ENCODE assay signal across 18 cellular contexts in genomic region chr2:10523406-10524189, GRCh38.
"Had no signal": no experiment of that assay in that cellular context is flagged by ENCODE, and none has a peak within 500 bp of the region (broad histone marks: within the 10 kb centered on the region; RNA-seq: fewer than 3 reads in every experiment).

No MANE protein-coding gene starts in this region.

- H3K36me3 ChIP-seq: transverse colon, vagina had no signal

- H3K27me3 Mint-ChIP-seq: activated CD4-positive, alpha-beta T cell treated with anti-CD3 and anti-CD28 coated beads, Interleukin-2, amount 10 ng/mL, durations not matched to agents 24 days and 14 days; dendritic cell treated with granulocyte-macrophage colony-stimulating factor and Interleukin-4, amounts not matched to agents 40 ng/mL and 50 ng/mL, for 4 days had no signal

- H3K27ac ChIP-seq: epithelial cell of prostate, parathyroid adenoma, skin epidermis, transverse colon, vagina had no signal

- H2AFZ ChIP-seq: parathyroid adenoma had no signal

- H3K9me3 ChIP-seq: transverse colon, vagina had no signal

- ATAC-seq: activated CD8-positive, alpha-beta T cell treated with anti-CD3 and anti-CD28 coated beads, Interleukin-2, amount 10 ng/mL, durations not matched to agents 7 days and 5 days; effector memory CD8-positive, alpha-beta T cell; WTC11 had no signal

- H3K4me1 ChIP-seq: parathyroid adenoma, transverse colon, vagina had no signal

- DNase-seq: activated CD4-positive, alpha-beta T cell treated with anti-CD3 and anti-CD28 coated beads, Interleukin-2, amount 10 ng/mL, durations not matched to agents 24 days and 14 days; activated CD8-positive, alpha-beta T cell treated with anti-CD3 and anti-CD28 coated beads, Interleukin-2, amount 10 ng/mL, durations not matched to agents 7 days and 5 days; activated gamma-delta T cell treated with Interleukin-2 at 50 U/mL for 16 hours; aorta; cerebellar nuclear complex; effector memory CD8-positive, alpha-beta T cell; immature natural killer cell; stimulated activated CD4-positive, alpha-beta T cell treated with anti-CD3 and anti-CD28 coated beads, Interleukin-4, amount 100 ng/mL, for 4 hours; stimulated activated CD8-positive, alpha-beta memory T cell treated with anti-CD3 and anti-CD28 coated beads, Interleukin-4, amount 100 ng/mL, for 48 hours; stimulated activated naive CD4-positive, alpha-beta T cell treated with Interleukin-2 at 50 U/mL for 16 hours; transverse colon had no signal

- H3K4me1 Mint-ChIP-seq: activated CD4-positive, alpha-beta T cell treated with anti-CD3 and anti-CD28 coated beads, Interleukin-2, amount 10 ng/mL, durations not matched to agents 24 days and 14 days; immature natural killer cell; mesothelial cell of epicardium had no signal

- H3K27me3 ChIP-seq: transverse colon, vagina had no signal

- H3K4me3 ChIP-seq: skin epidermis, transverse colon, vagina had no signal

- H3K27ac Mint-ChIP-seq: activated CD4-positive, alpha-beta T cell treated with anti-CD3 and anti-CD28 coated beads, Interleukin-2, amount 10 ng/mL, durations not matched to agents 24 days and 14 days; activated CD8-positive, alpha-beta T cell treated with anti-CD3 and anti-CD28 coated beads, Interleukin-2, amount 10 ng/mL, durations not matched to agents 7 days and 5 days; dendritic cell treated with granulocyte-macrophage colony-stimulating factor and Interleukin-4, amounts not matched to agents 40 ng/mL and 50 ng/mL, for 4 days; immature natural killer cell; mesothelial cell of epicardium; WTC11 had no signal

- H3K9ac ChIP-seq: parathyroid adenoma had no signal

- H3K4me3 Mint-ChIP-seq: activated CD4-positive, alpha-beta T cell treated with anti-CD3 and anti-CD28 coated beads, Interleukin-2, amount 10 ng/mL, durations not matched to agents 24 days and 14 days; activated CD8-positive, alpha-beta T cell treated with anti-CD3 and anti-CD28 coated beads, Interleukin-2, amount 10 ng/mL, durations not matched to agents 7 days and 5 days; dendritic cell treated with granulocyte-macrophage colony-stimulating factor and Interleukin-4, amounts not matched to agents 40 ng/mL and 50 ng/mL, for 4 days; effector memory CD8-positive, alpha-beta T cell; immature natural killer cell; mesothelial cell of epicardium; WTC11 had no signal

- H3K36me3 Mint-ChIP-seq: immature natural killer cell, mesothelial cell of epicardium, WTC11 had no signal

- H3K9me3 Mint-ChIP-seq: activated CD4-positive, alpha-beta T cell treated with anti-CD3 and anti-CD28 coated beads, Interleukin-2, amount 10 ng/mL, durations not matched to agents 24 days and 14 days; dendritic cell treated with granulocyte-macrophage colony-stimulating factor and Interleukin-4, amounts not matched to agents 40 ng/mL and 50 ng/mL, for 4 days; effector memory CD8-positive, alpha-beta T cell; immature natural killer cell; mesothelial cell of epicardium; WTC11 had no signal

- H3K79me2 ChIP-seq: parathyroid adenoma had no signal
